8 cellular contexts compared by ENCODE assay signal in the genomic region with DNA sequence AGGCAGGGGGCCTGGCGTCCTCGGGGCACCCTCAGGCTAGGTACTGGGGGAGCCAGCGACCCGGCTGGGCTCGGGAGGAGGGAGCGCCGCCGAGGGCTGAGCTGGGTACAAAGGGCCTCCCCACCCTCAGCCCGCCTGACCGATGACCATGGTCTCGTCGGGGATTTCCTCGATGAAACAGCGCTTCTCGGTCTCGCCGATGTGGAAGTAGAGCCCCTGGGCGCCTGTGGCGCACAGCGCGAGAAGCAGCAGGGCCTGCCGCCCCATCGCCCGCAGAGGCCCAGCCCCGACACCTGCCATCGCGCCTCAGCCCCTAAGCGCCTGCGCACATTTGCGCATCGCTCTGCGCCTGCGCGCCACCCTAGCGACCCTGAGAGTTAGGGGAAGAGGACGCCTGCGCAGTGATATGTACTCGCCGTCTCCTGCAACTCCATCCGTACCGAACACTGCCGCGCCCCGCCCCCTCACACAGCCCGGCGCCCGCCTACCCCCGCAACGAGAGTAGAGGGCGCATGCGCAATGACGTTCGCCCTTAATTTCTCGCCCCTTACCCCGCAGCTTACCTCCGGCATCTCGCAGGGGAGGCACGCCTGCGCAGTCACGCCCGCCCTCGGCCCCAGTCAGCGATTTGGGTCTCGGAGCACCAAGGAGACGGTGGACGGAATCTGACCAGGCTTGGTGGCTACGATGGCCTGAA. TPM values are rescaled to one million over a fixed set of nuclear protein-coding genes. Genes with fewer than 3 reads are reported as not detected.
DNase-seq lines count a peak whose midpoint lies in the region; ATAC-seq and TF ChIP-seq lines count a peak whose summit lies in the region.

Gene TMED4 (minus strand): TSS at position 325 of the 697 bp plus-strand sequence. CDS start 25 bp downstream, at position 300.

- H3K27ac Mint-ChIP-seq in natural killer cell treated with Interleukin-12 subunit alpha and Interleukin-12 subunit beta and Interleukin-15 and Interleukin-18, amount 100 ng/mL, for 72 hours = peak within 1 kb of the TSS; percentile 96 to 98

- H3K9me3 Mint-ChIP-seq in natural killer cell treated with Interleukin-12 subunit alpha and Interleukin-12 subunit beta and Interleukin-15 and Interleukin-18, amount 100 ng/mL, for 72 hours = no peaks in the 10 kb centered on the region

- H3K4me3 Mint-ChIP-seq in natural killer cell treated with Interleukin-12 subunit alpha and Interleukin-12 subunit beta and Interleukin-15 and Interleukin-18, amount 100 ng/mL, for 72 hours = peak within 1 kb of the TSS; percentile 90

- H3K4me3 ChIP-seq in H7 (ENCODE audit: insufficient read depth, low read depth, low read length) (peak within 1 kb of the TSS; percentile 95), fibroblast of pulmonary artery (replicated peaks; ENCODE audit: low read depth, low read length) (peak within 1 kb of the TSS; percentile 85)

- H3K27me3 ChIP-seq in H7 (ENCODE audit: control insufficient read depth, insufficient read depth, low read length) = no peaks in the 10 kb centered on the region; the same call in 1 of the 2 replicates

- ATAC-seq in natural killer cell treated with Interleukin-12 subunit alpha and Interleukin-12 subunit beta and Interleukin-15 and Interleukin-18, amount 100 ng/mL, for 72 hours = peak; percentile 97
- peak; percentile 96 for ATAC-seq in stimulated activated naive CD8-positive, alpha-beta T cell treated with anti-CD3 and anti-CD28 coated beads, Interleukin-15, Interleukin-2, amounts not matched to agents 100 U/mL and 50 U/mL, for 24 hours

- no peak for TF ChIP-seq CTCF in fibroblast of pulmonary artery (IDR thresholded peaks at IDR 0.05; ENCODE audit: low read length, missing control alignments)

- no peaks in the 10 kb centered on the region for H3K27me3 Mint-ChIP-seq in natural killer cell treated with Interleukin-12 subunit alpha and Interleukin-12 subunit beta and Interleukin-15 and Interleukin-18, amount 100 ng/mL, for 72 hours

- DNase-seq in ELF-1 (ENCODE audit: low read depth, low spot score) = peak; percentile 99
- DNase-seq in H7 = peak; percentile 100
- peak; percentile 98 for DNase-seq in M059J (ENCODE audit: low read depth)
- DNase-seq in SHP77 (lab: John Stamatoyannopoulos, UW) = peak; percentile 99
- DNase-seq in activated effector memory CD4-positive, alpha-beta T cell treated with Interleukin-2 at 50 U/mL for 16 hours = peak; percentile 100
- peak; percentile 99 for DNase-seq in fibroblast of pulmonary artery (ENCODE audit: low read depth)
- peak; percentile 100 for DNase-seq in natural killer cell treated with Interleukin-12 subunit alpha and Interleukin-12 subunit beta and Interleukin-15 and Interleukin-18, amount 100 ng/mL, for 72 hours (ENCODE audit: low spot score)
- DNase-seq in stimulated activated naive CD8-positive, alpha-beta T cell treated with anti-CD3 and anti-CD28 coated beads, Interleukin-15, Interleukin-2, amounts not matched to agents 100 U/mL and 50 U/mL, for 24 hours = peak; percentile 100

- peaks cover 7% of the 10 kb centered on the region for H3K36me3 Mint-ChIP-seq in natural killer cell treated with Interleukin-12 subunit alpha and Interleukin-12 subunit beta and Interleukin-15 and Interleukin-18, amount 100 ng/mL, for 72 hours

- H3K4me1 Mint-ChIP-seq in natural killer cell treated with Interleukin-12 subunit alpha and Interleukin-12 subunit beta and Interleukin-15 and Interleukin-18, amount 100 ng/mL, for 72 hours (ENCODE audit: low read depth in 2 of 2) = peaks cover 24 to 29% of the 10 kb centered on the region in 2 donors

- peaks cover 21% of the 10 kb centered on the region for H3K36me3 ChIP-seq in H7 (replicated peaks; ENCODE audit: control insufficient read depth, insufficient read depth, low read length)

RNA-seq across cellular contexts. Expression of gene TMED4, which starts in this region (rescaled TPM):
- total RNA-seq in H7 (2014; rRNA removed; shearing (Covaris generic)) = 94.4 and 114 TPM in 2 replicates
- 226 and 256 TPM in 2 replicates for total RNA-seq in M059J (2014; rRNA removed; shearing (Covaris generic))
- total RNA-seq in natural killer cell treated with Interleukin-12 subunit alpha and Interleukin-12 subunit beta and Interleukin-15 and Interleukin-18, amount 100 ng/mL, for 72 hours = 100 to 1,000 TPM in 1 of 2 donors, 10 to 100 TPM in 1; 97.9 to 104 TPM

Comparison
In these comparisons a context has a peak if more than half of its experiments do, and no peak if none do; other contexts are left out.
1. Peak in every context shown above with its lines: DNase-seq, ATAC-seq and H3K4me3 ChIP-seq.